ENCODE assay signal across 26 cellular contexts in the genomic region with DNA sequence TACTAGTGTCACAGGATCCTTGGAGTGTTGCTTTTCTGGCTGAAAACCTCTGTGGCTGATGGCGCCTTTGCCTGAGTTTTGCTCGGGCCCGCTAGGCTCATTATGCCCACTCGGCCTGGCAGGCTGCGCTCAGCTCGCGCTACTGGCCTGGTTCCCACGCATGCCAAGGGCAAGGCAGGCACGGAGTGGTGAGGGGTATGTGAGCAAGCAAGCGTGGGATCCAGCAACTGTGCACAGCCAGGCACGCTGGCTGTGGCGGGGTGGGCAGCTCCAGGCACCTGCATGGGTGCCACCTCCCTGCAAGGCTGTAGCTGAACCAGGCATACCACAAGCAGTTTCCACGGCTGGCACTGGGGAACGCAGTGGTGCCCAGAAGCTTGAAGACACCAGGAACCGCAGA.
DNase-seq lines count a peak whose midpoint lies in the region; FAIRE-seq and TF ChIP-seq lines count a peak whose summit lies in the region.
"Had no signal": no experiment of that assay in that cellular context is flagged by ENCODE, and none has a peak within 500 bp of the region (broad histone marks: within the 10 kb centered on the region; RNA-seq: fewer than 3 reads in every experiment).

No MANE protein-coding gene starts in this region.

- peak overlapping the region; percentile 87 for H3K18ac ChIP-seq in neuronal stem cell (ENCODE audit: low read length)

- peaks cover 2% of the 10 kb centered on the region for H3K79me1 ChIP-seq in neuronal stem cell (ENCODE audit: low read depth, low read length)

- H3K14ac ChIP-seq in neuronal stem cell (ENCODE audit: low read length): no peak overlapping the region

- no peak for FAIRE-seq in kidney (lab: Jason Lieb, UNC)
- FAIRE-seq: A204.1, GM12878, GM12892, GM19239 had no signal

- WGBS in neuronal stem cell (ENCODE audit: extremely low coverage in 2 of 2, insufficient read length in 2 of 2, insufficient replicate concordance in 1 of 2), 2 donors: no CpG with 5 or more reads among the region's 15 CpGs
- 96% methylated on average over 15 of the region's 15 CpGs for WGBS in smooth muscle cell (ENCODE audit: low lambda C conversion rate)
- 86 to 95% (median 94%) methylated on average over 7 to 15 of the region's 15 CpGs for WGBS in adrenal gland, 4 donors

- peak overlapping the region; percentile 23 for H2AK5ac ChIP-seq in neuronal stem cell (ENCODE audit: low read depth, low read length)

- H3K4me3 ChIP-seq in kidney (ENCODE audit: low read length in 2 of 2) (no peak overlapping the region), neuronal stem cell (ENCODE audit: low read length in 2 of 2) (peak overlapping the region in 1 of 2 donors; percentile 68), smooth muscle cell (no peak overlapping the region), adrenal gland (no peak overlapping the region)
- H3K4me3 ChIP-seq: BLaER1, GM12878 had no signal

- H3K9me3 ChIP-seq in kidney (ENCODE audit: control insufficient read depth in 1 of 2, low read length in 2 of 2) (no peaks in the 10 kb centered on the region), neuronal stem cell (replicated peaks in 1 of 2; ENCODE audit: control insufficient read depth in 2 of 2, insufficient read depth in 1 of 2, low read depth in 1 of 2, low read length in 2 of 2) (peaks cover 5 to 9% of the 10 kb centered on the region in 2 donors), smooth muscle cell (replicated peaks; ENCODE audit: low read depth) (no peaks in the 10 kb centered on the region), adrenal gland (replicated peaks in 1 of 3) (no peaks in the 10 kb centered on the region)
- H3K9me3 ChIP-seq: BE2C had no signal

- TF ChIP-seq CTCF in kidney (IDR thresholded peaks at IDR 0.05; ENCODE audit: borderline replicate concordance, extremely low read depth, insufficient read depth) (no peak), smooth muscle cell (IDR thresholded peaks at IDR 0.05; ENCODE audit: borderline replicate concordance, insufficient read depth, poor library complexity, severe bottlenecking) (no peak), adrenal gland (IDR thresholded peaks at IDR 0.05) (no peak)

- peak overlapping the region; percentile 97 for H2BK12ac ChIP-seq in neuronal stem cell (ENCODE audit: low read length)

- no peaks in the 10 kb centered on the region for H3F3A ChIP-seq in smooth muscle cell (ENCODE audit: low read depth)

- H3K27me3 ChIP-seq in neuronal stem cell (ENCODE audit: control insufficient read depth in 3 of 3, insufficient read depth in 3 of 3, low read depth in 1 of 3, low read length in 3 of 3) (no peaks in the 10 kb centered on the region), smooth muscle cell (ENCODE audit: low read depth) (no peaks in the 10 kb centered on the region), adrenal gland (no peaks in the 10 kb centered on the region)
- H3K27me3 ChIP-seq: BE2C, BLaER1 had no signal

- no peak overlapping the region for H2BK120ac ChIP-seq in neuronal stem cell (ENCODE audit: low read depth, low read length)

- H3K27ac ChIP-seq in kidney (ENCODE audit: low read depth in 2 of 2, low read length in 2 of 2) (no peak overlapping the region), neuronal stem cell (replicated peaks; ENCODE audit: low read length) (no peak overlapping the region), smooth muscle cell (ENCODE audit: low read depth) (no peak overlapping the region), adrenal gland (no peak overlapping the region)
- H3K27ac ChIP-seq: BLaER1 had no signal

- H2AFZ ChIP-seq in neuronal stem cell (ENCODE audit: low read length): no peak overlapping the region
- peak overlapping the region; percentile 27 for H2AFZ ChIP-seq in smooth muscle cell (ENCODE audit: low read depth)

- H2BK15ac ChIP-seq in neuronal stem cell (ENCODE audit: low read length): no peak overlapping the region

- peak overlapping the region; percentile 75 for H3K23ac ChIP-seq in neuronal stem cell (ENCODE audit: low read depth, low read length, poor library complexity)

- H3K36me3 ChIP-seq in kidney (ENCODE audit: control insufficient read depth in 1 of 2, insufficient read depth in 2 of 2, low read length in 2 of 2): no peaks in the 10 kb centered on the region
- H3K36me3 ChIP-seq in neuronal stem cell (replicated peaks in 1 of 2; ENCODE audit: control insufficient read depth in 2 of 2, insufficient read depth in 2 of 2, low read length in 2 of 2): no peaks in the 10 kb centered on the region
- H3K36me3 ChIP-seq in smooth muscle cell (ENCODE audit: low read depth): no peaks in the 10 kb centered on the region
- H3K36me3 ChIP-seq in adrenal gland (replicated peaks in 1 of 2): no peaks in the 10 kb centered on the region
- H3K36me3 ChIP-seq: BE2C, BLaER1 had no signal

- no peaks in the 10 kb centered on the region for H4K20me1 ChIP-seq in smooth muscle cell (ENCODE audit: low read depth)
- H4K20me1 ChIP-seq: BLaER1 had no signal

- no peaks in the 10 kb centered on the region for H3K4me1 ChIP-seq in kidney (ENCODE audit: control insufficient read depth in 1 of 2, insufficient read depth in 1 of 2, low read depth in 1 of 2, low read length in 2 of 2)
- peaks cover 0 to 6% of the 10 kb centered on the region in 2 donors for H3K4me1 ChIP-seq in neuronal stem cell (ENCODE audit: control insufficient read depth in 2 of 2, insufficient read depth in 1 of 2, low read depth in 1 of 2, low read length in 2 of 2)
- H3K4me1 ChIP-seq in smooth muscle cell (ENCODE audit: low read depth): peaks cover 17% of the 10 kb centered on the region
- H3K4me1 ChIP-seq in adrenal gland (replicated peaks in 1 of 2): no peaks in the 10 kb centered on the region
- H3K4me1 ChIP-seq: BE2C, BLaER1 had no signal

- no peaks in the 10 kb centered on the region for H3K79me2 ChIP-seq in smooth muscle cell (ENCODE audit: low read depth)

- no peak overlapping the region for H4K8ac ChIP-seq in neuronal stem cell (ENCODE audit: low read depth, low read length)

- intact Hi-C loops in kidney (cut with DNase I) (no loop called here), adrenal gland (cut with DNase I) (no loop called here)

- peak; percentile 60 for DNase-seq in kidney
- no peak for DNase-seq in neuronal stem cell (ENCODE audit: low spot score)
- no peak for DNase-seq in smooth muscle cell (lab: John Stamatoyannopoulos, UW; ENCODE audit: unreplicated experiment)
- no peak for DNase-seq in midbrain (lab: John Stamatoyannopoulos, UW)
- no peak for DNase-seq in adrenal gland
- DNase-seq in NCI-H526 treated with DMSO at 0.1 percent for 48 hours (lab: John Stamatoyannopoulos, UW): no peak
- DNase-seq: 8988T; ACHN; BE2C; C1 segment of cervical spinal cord; CD4-positive, alpha-beta memory T cell; CD4-positive, CD25-positive, alpha-beta regulatory T cell; CD8-positive, alpha-beta memory T cell; COR-L47; DMS 273 treated with DMSO at 0.1 percent for 48 hours; DMS153; DMS53; DMS79; DND-41; EL; GDM1 had no signal

- H2BK5ac ChIP-seq in neuronal stem cell (ENCODE audit: low read length): no peak overlapping the region

- H3K4ac ChIP-seq in neuronal stem cell (ENCODE audit: low read length): peak overlapping the region; percentile 90

- TF ChIP-seq POLR2A in adrenal gland (IDR thresholded peaks at IDR 0.05): no peak

- no peak overlapping the region for H4K91ac ChIP-seq in neuronal stem cell (ENCODE audit: low read depth, low read length, poor library complexity)

- no peak overlapping the region for H3K9ac ChIP-seq in kidney (ENCODE audit: low read length in 2 of 2)
- no peak overlapping the region for H3K9ac ChIP-seq in neuronal stem cell (ENCODE audit: low read depth, low read length, poor library complexity)
- H3K9ac ChIP-seq in smooth muscle cell (ENCODE audit: low read depth): no peak overlapping the region
- H3K9ac ChIP-seq: BLaER1 had no signal

- H3K4me2 ChIP-seq in neuronal stem cell (ENCODE audit: insufficient read depth, low read length, poor library complexity, severe bottlenecking): no peak overlapping the region
- H3K4me2 ChIP-seq in smooth muscle cell: no peak overlapping the region
- H3K4me2 ChIP-seq: BLaER1 had no signal
